9 cellular contexts compared by ENCODE assay signal in genomic region chr19:6271251-6271650, GRCh38. TPM values are rescaled to one million over a fixed set of nuclear protein-coding genes. Genes with fewer than 3 reads are reported as not detected.
DNase-seq lines count a peak whose midpoint lies in the region; ATAC-seq, FAIRE-seq and TF ChIP-seq lines count a peak whose summit lies in the region.
"Had no signal": no experiment of that assay in that cellular context is flagged by ENCODE, and none has a peak within 500 bp of the region (broad histone marks: within the 10 kb centered on the region; RNA-seq: fewer than 3 reads in every experiment).

No MANE protein-coding gene starts in this region.

- WGBS in esophagus squamous epithelium, 2 donors, result 64 to 94% methylated on average over 2 to 8 of the region's 9 CpGs

- no peak for TF ChIP-seq POLR2A in esophagus squamous epithelium (IDR thresholded peaks at IDR 0.05)

- ATAC-seq in RWPE2 (ENCODE audit: low read depth) (no peak), omental fat pad (ENCODE audit: low FRiP score) (peak; percentile 8), HG02870 (IDR thresholded peaks at IDR 0.05; ENCODE audit: unreplicated experiment) (no peak), HG02852 (IDR thresholded peaks at IDR 0.05; ENCODE audit: unreplicated experiment) (no peak)

- DNase-seq in BE2C (no peak), RWPE2 (ENCODE audit: low spot score) (no peak), esophagus squamous epithelium (lab: John Stamatoyannopoulos, UW) (no peak), omental fat pad (ENCODE audit: low spot score) (no peak), HTR-8/SVneo (ENCODE audit: insufficient read length, low spot score) (no peak), ACHN (no peak)
- DNase-seq: effector CD4-positive, alpha-beta T cell had no signal

- H3K27me3 ChIP-seq in BE2C, result no peaks in the 10 kb centered on the region
- no peaks in the 10 kb centered on the region for H3K27me3 ChIP-seq in RWPE2 (ENCODE audit: insufficient read depth, poor library complexity, severe bottlenecking)
- no peaks in the 10 kb centered on the region for H3K27me3 ChIP-seq in esophagus squamous epithelium

- peak overlapping the region; percentile 52 for H3K4me3 ChIP-seq in BE2C (ENCODE audit: low read depth, low read length)
- H3K4me3 ChIP-seq in RWPE2 (ENCODE audit: severe bottlenecking), result no peak overlapping the region
- H3K4me3 ChIP-seq in esophagus squamous epithelium, result peak overlapping the region in 3 of 4 donors; percentile 27 to 55 (median 35)

- in situ Hi-C loops in ACHN (cut with HindIII; ENCODE audit: low pct_ligation_motif_present, low pct_unique_long_range_greater_than_20kb, low sequenced_read_pairs), result no loop called here

- H3K9me3 ChIP-seq in BE2C (no peaks in the 10 kb centered on the region), RWPE2 (ENCODE audit: severe bottlenecking) (no peaks in the 10 kb centered on the region), esophagus squamous epithelium (no peaks in the 10 kb centered on the region)

- intact Hi-C loops in esophagus squamous epithelium (cut with DNase I), result no loop called here

- peaks cover 43% of the 10 kb centered on the region for H3K36me3 ChIP-seq in BE2C
- peaks cover 41% of the 10 kb centered on the region for H3K36me3 ChIP-seq in RWPE2 (ENCODE audit: low read depth)
- peaks cover 3 to 41% (median 16%) of the 10 kb centered on the region in 3 donors for H3K36me3 ChIP-seq in esophagus squamous epithelium

- FAIRE-seq in HTR-8/SVneo (lab: Jason Lieb, UNC), result no peak

- H3K27ac ChIP-seq in RWPE2 (ENCODE audit: poor library complexity, severe bottlenecking), result peak overlapping the region; percentile 93
- H3K27ac ChIP-seq in esophagus squamous epithelium, result peak overlapping the region; percentile 72 to 95 (median 84)

- H3K4me1 ChIP-seq in BE2C, result peaks cover 33% of the 10 kb centered on the region
- H3K4me1 ChIP-seq in RWPE2 (ENCODE audit: insufficient read depth, poor library complexity, severe bottlenecking), result peaks cover 34% of the 10 kb centered on the region
- peaks cover 62 to 89% (median 74%) of the 10 kb centered on the region in 3 donors for H3K4me1 ChIP-seq in esophagus squamous epithelium

- peak; percentile 10; the same call in 1 of the 2 replicates for TF ChIP-seq CTCF in BE2C (IDR thresholded peaks at IDR 0.05; ENCODE audit: low read depth, low read length)
- TF ChIP-seq CTCF in RWPE2 (IDR thresholded peaks at IDR 0.05; ENCODE audit: poor library complexity, severe bottlenecking), result no peak
- no peak for TF ChIP-seq CTCF in esophagus squamous epithelium (IDR thresholded peaks at IDR 0.05)
- no peak for TF ChIP-seq CTCF in omental fat pad (IDR thresholded peaks at IDR 0.05)

RNA-seq across cellular contexts. Expression of gene MLLT1, which starts 8.5 kb away (rescaled TPM):
- 146 TPM for polyA plus RNA-seq in BE2C (2012; ENCODE audit: insufficient read depth, insufficient read length, low read depth)
- total RNA-seq in esophagus squamous epithelium (10 to 100 TPM; 10.3 to 20.1 (median 12.7) TPM), omental fat pad (10 to 100 TPM; 14.1 to 23.3 (median 18.1) TPM)
